ENCODE assay signal across 12 cellular contexts in the genomic region with DNA sequence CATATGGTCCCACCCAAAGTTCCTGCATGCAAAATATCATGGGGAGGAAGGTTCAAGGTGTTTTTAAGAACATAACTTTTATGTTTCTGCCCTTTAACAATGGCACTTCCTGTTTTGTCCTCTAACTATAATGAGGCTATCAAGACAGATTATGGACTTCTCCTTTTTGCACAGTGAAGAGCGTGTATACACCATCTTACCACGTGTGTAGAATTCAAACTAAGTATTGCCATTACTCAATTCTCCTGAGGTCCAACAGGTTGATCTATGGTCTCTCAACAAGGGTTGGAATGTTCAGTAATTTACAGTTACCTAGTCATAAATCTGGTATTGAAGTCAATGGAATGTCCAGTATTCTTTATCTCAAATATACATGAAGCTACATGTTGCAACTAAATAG.
DNase-seq lines count a peak whose midpoint lies in the region; ATAC-seq lines count a peak whose summit lies in the region.
"Had no signal": no experiment of that assay in that cellular context is flagged by ENCODE, and none has a peak within 500 bp of the region (broad histone marks: within the 10 kb centered on the region; RNA-seq: fewer than 3 reads in every experiment).

No MANE protein-coding gene starts in this region.

- H3K27me3 ChIP-seq in CD8-positive, alpha-beta memory T cell (ENCODE audit: insufficient read depth, low read length, poor library complexity, severe bottlenecking): no peaks in the 10 kb centered on the region
- no peaks in the 10 kb centered on the region for H3K27me3 ChIP-seq in Karpas-422 (ENCODE audit: low read length)
- H3K27me3 ChIP-seq: neutrophil had no signal

- POLR2A ChIA-PET in CD8-positive, alpha-beta memory T cell (lab: Charles Lee): interaction anchor here (3.3 kb wide), 1 partner anchor 77 kb away, joined by 15 read pairs; a partner anchor contains a TSS

- intact Hi-C loops in dendritic cell treated with granulocyte-macrophage colony-stimulating factor and Interleukin-4, amounts not matched to agents 40 ng/mL and 50 ng/mL, for 4 days (cut with micrococcal nuclease): no loop called here

- DNase-seq in CD8-positive, alpha-beta memory T cell: no peak
- peak; percentile 91 for DNase-seq in Karpas-422
- no peak for DNase-seq in inferior parietal cortex (ENCODE audit: extremely low spot score)
- no peak for DNase-seq in dermis blood vessel endothelial cell
- no peak for DNase-seq in effector CD4-positive, alpha-beta T cell
- DNase-seq: DMS79, foreskin melanocyte, PC-3 had no signal

- H3K4me1 Mint-ChIP-seq in CD8-positive, alpha-beta memory T cell: peaks cover 42 to 59% (median 54%) of the 10 kb centered on the region in 3 donors
- H3K4me1 Mint-ChIP-seq in dendritic cell treated with granulocyte-macrophage colony-stimulating factor and Interleukin-4, amounts not matched to agents 40 ng/mL and 50 ng/mL, for 4 days (ENCODE audit: low read depth): peaks cover 29% of the 10 kb centered on the region

- H2AFZ ChIP-seq in Karpas-422 (ENCODE audit: low read length): peak overlapping the region; percentile 66

- ATAC-seq in GM21526 (IDR thresholded peaks at IDR 0.05; ENCODE audit: low FRiP score, unreplicated experiment) (peak; percentile 75), HG03196 (IDR thresholded peaks at IDR 0.05; ENCODE audit: unreplicated experiment) (no peak)
- ATAC-seq: PC-3 had no signal

- H3K9me3 Mint-ChIP-seq in CD8-positive, alpha-beta memory T cell: no peaks in the 10 kb centered on the region
- H3K9me3 Mint-ChIP-seq in dendritic cell treated with granulocyte-macrophage colony-stimulating factor and Interleukin-4, amounts not matched to agents 40 ng/mL and 50 ng/mL, for 4 days: no peaks in the 10 kb centered on the region

- peak overlapping the region in 4 of 8 donors; percentile 30 to 71 (median 63) for H3K27ac Mint-ChIP-seq in CD8-positive, alpha-beta memory T cell
- peak overlapping the region; percentile 77 for H3K27ac Mint-ChIP-seq in dendritic cell treated with granulocyte-macrophage colony-stimulating factor and Interleukin-4, amounts not matched to agents 40 ng/mL and 50 ng/mL, for 4 days

- no peaks in the 10 kb centered on the region for H3K36me3 ChIP-seq in CD8-positive, alpha-beta memory T cell (ENCODE audit: insufficient read depth, low read length)
- no peaks in the 10 kb centered on the region for H3K36me3 ChIP-seq in Karpas-422 (ENCODE audit: insufficient read depth, low read length)
- H3K36me3 ChIP-seq: neutrophil had no signal

- no peaks in the 10 kb centered on the region for H3K9me2 ChIP-seq in Karpas-422 (replicated peaks; ENCODE audit: insufficient read depth, low read length)

- H3K4me3 Mint-ChIP-seq in CD8-positive, alpha-beta memory T cell: peak overlapping the region in 6 of 7 donors; percentile 4 to 61 (median 32)
- no peak overlapping the region for H3K4me3 Mint-ChIP-seq in dendritic cell treated with granulocyte-macrophage colony-stimulating factor and Interleukin-4, amounts not matched to agents 40 ng/mL and 50 ng/mL, for 4 days

- H3K9me3 ChIP-seq in CD8-positive, alpha-beta memory T cell (ENCODE audit: low read length): no peaks in the 10 kb centered on the region
- H3K9me3 ChIP-seq in Karpas-422 (ENCODE audit: low read length): no peaks in the 10 kb centered on the region
- H3K9me3 ChIP-seq: neutrophil had no signal

- H3K79me2 ChIP-seq in Karpas-422 (ENCODE audit: low read length): no peaks in the 10 kb centered on the region

- CTCF ChIA-PET in CD8-positive, alpha-beta memory T cell (lab: Charles Lee): interaction anchor here (0.7 to 0.9 kb wide), 2 partner anchors 47 to 85 kb away, joined by 3 to 5 read pairs; no protein-coding TSS in a partner anchor

- no peaks in the 10 kb centered on the region for H3K27me3 Mint-ChIP-seq in CD8-positive, alpha-beta memory T cell
- H3K27me3 Mint-ChIP-seq in dendritic cell treated with granulocyte-macrophage colony-stimulating factor and Interleukin-4, amounts not matched to agents 40 ng/mL and 50 ng/mL, for 4 days: no peaks in the 10 kb centered on the region

- peak overlapping the region; percentile 25 for H3K4me2 ChIP-seq in Karpas-422 (ENCODE audit: low read depth, low read length, poor library complexity, severe bottlenecking)

- no peaks in the 10 kb centered on the region for H4K20me1 ChIP-seq in Karpas-422 (ENCODE audit: insufficient read depth, low read depth, low read length)

- no peaks in the 10 kb centered on the region for H3K36me3 Mint-ChIP-seq in CD8-positive, alpha-beta memory T cell
- no peaks in the 10 kb centered on the region for H3K36me3 Mint-ChIP-seq in dendritic cell treated with granulocyte-macrophage colony-stimulating factor and Interleukin-4, amounts not matched to agents 40 ng/mL and 50 ng/mL, for 4 days (ENCODE audit: low read depth)

- H3K27ac ChIP-seq in CD8-positive, alpha-beta memory T cell (ENCODE audit: low read depth, low read length): no peak overlapping the region
- peak overlapping the region; percentile 79 for H3K27ac ChIP-seq in Karpas-422 (ENCODE audit: low read length)
- H3K27ac ChIP-seq: neutrophil had no signal

- peaks cover 45% of the 10 kb centered on the region for H3K4me1 ChIP-seq in CD8-positive, alpha-beta memory T cell (ENCODE audit: insufficient read depth, low read length)
- peaks cover 44% of the 10 kb centered on the region for H3K4me1 ChIP-seq in Karpas-422 (ENCODE audit: low read length)

- H3K4me3 ChIP-seq in CD8-positive, alpha-beta memory T cell (ENCODE audit: low read length): no peak overlapping the region
- no peak overlapping the region for H3K4me3 ChIP-seq in Karpas-422 (ENCODE audit: low read length)

- no peak overlapping the region for H3K9ac ChIP-seq in Karpas-422 (ENCODE audit: low read length)
